Comparison of ENCODE assay signal across 10 cellular contexts in genomic region chr2:127174977-127175376, GRCh38. TPM values are rescaled to one million over a fixed set of nuclear protein-coding genes. Genes with fewer than 3 reads are reported as not detected.
DNase-seq lines count a peak whose midpoint lies in the region; ATAC-seq and TF ChIP-seq lines count a peak whose summit lies in the region.
"Had no signal": no experiment of that assay in that cellular context is flagged by ENCODE, and none has a peak within 500 bp of the region (broad histone marks: within the 10 kb centered on the region; RNA-seq: fewer than 3 reads in every experiment).

No MANE protein-coding gene starts in this region.

- peaks cover 52% of the 10 kb centered on the region for H3K4me1 Mint-ChIP-seq in nephron
- H3K4me1 Mint-ChIP-seq in Caco-2 (ENCODE audit: low read depth, unreplicated experiment): peaks cover 24% of the 10 kb centered on the region

- DNase-seq in MM.1S (no peak), esophagus squamous epithelium (lab: John Stamatoyannopoulos, UW) (no peak), Caco-2 (no peak), NCI-H1694 (lab: John Stamatoyannopoulos, UW) (no peak)
- no peak for DNase-seq in activated T-cell treated with anti-CD3 and anti-CD28 coated beads, Interleukin-2, amount 50 U/mL, for 48 hours
- DNase-seq: PC-9 had no signal

- H2AFZ ChIP-seq in ACC112 (ENCODE audit: low read length, unreplicated experiment): peak overlapping the region; percentile 3
- H2AFZ ChIP-seq in MM.1S (ENCODE audit: low read length): 0 out of 2 replicates have a peak overlapping the region, but pooled peaks have one; percentile 23
- H2AFZ ChIP-seq: PC-9 had no signal

- H3K4me2 ChIP-seq in MM.1S (ENCODE audit: low read depth, low read length): no peak overlapping the region
- H3K4me2 ChIP-seq: PC-9 had no signal

- TF ChIP-seq CTCF in MM.1S (IDR thresholded peaks at IDR 0.05; ENCODE audit: low read length) (no peak), esophagus squamous epithelium (IDR thresholded peaks at IDR 0.05) (no peak), nephron (IDR thresholded peaks at IDR 0.05; ENCODE audit: unreplicated experiment in 3 of 3) (no peak), Caco-2 (IDR thresholded peaks at IDR 0.05; ENCODE audit: insufficient read depth in 1 of 2, low read depth in 1 of 2, low read length in 1 of 2, severe bottlenecking in 1 of 2, unreplicated experiment in 1 of 2) (no peak)

- H3K9me3 ChIP-seq in MM.1S (replicated peaks; ENCODE audit: insufficient read depth, low read length): no peaks in the 10 kb centered on the region
- no peaks in the 10 kb centered on the region for H3K9me3 ChIP-seq in esophagus squamous epithelium
- H3K9me3 ChIP-seq in Caco-2: no peaks in the 10 kb centered on the region
- H3K9me3 ChIP-seq: neutrophil had no signal

- H3K4me3 ChIP-seq in ACC112 (ENCODE audit: low read depth, low read length): no peak overlapping the region
- no peak overlapping the region for H3K4me3 ChIP-seq in MM.1S (ENCODE audit: low read length)
- H3K4me3 ChIP-seq in esophagus squamous epithelium: no peak overlapping the region
- no peak overlapping the region for H3K4me3 ChIP-seq in Caco-2 (ENCODE audit: low read depth, low read length)
- H3K4me3 ChIP-seq: PC-9 had no signal

- CTCF ChIA-PET in Caco-2 (lab: Charles Lee): interaction anchor here (2.0 kb wide), 1 partner anchor 107 kb away, joined by 12 read pairs; no protein-coding TSS in a partner anchor

- POLR2A ChIA-PET in Caco-2 (lab: Charles Lee): no interaction called here

- TF ChIP-seq POLR2A in esophagus squamous epithelium (IDR thresholded peaks at IDR 0.05): no peak

- H3K27me3 ChIP-seq in ACC112 (ENCODE audit: insufficient read depth, low read length): no peaks in the 10 kb centered on the region
- H3K27me3 ChIP-seq in MM.1S (replicated peaks; ENCODE audit: insufficient read depth, low read length): no peaks in the 10 kb centered on the region
- no peaks in the 10 kb centered on the region for H3K27me3 ChIP-seq in esophagus squamous epithelium
- H3K27me3 ChIP-seq in Caco-2 (replicated peaks; ENCODE audit: control insufficient read depth, insufficient read depth, low read length): no peaks in the 10 kb centered on the region
- H3K27me3 ChIP-seq: neutrophil had no signal

- H3K9me2 ChIP-seq in MM.1S (replicated peaks; ENCODE audit: insufficient read depth, low read length): no peaks in the 10 kb centered on the region

- H3K9ac ChIP-seq in MM.1S (ENCODE audit: low read length): no peak overlapping the region

- no peaks in the 10 kb centered on the region for H3F3A ChIP-seq in MM.1S (ENCODE audit: insufficient read depth, low read length)

- H3K36me3 Mint-ChIP-seq in nephron (ENCODE audit: low read depth) (peaks cover 6% of the 10 kb centered on the region), Caco-2 (ENCODE audit: insufficient read depth, unreplicated experiment) (no peaks in the 10 kb centered on the region)

- H3K27ac ChIP-seq in ACC112 (ENCODE audit: low read depth, low read length) (peak overlapping the region; percentile 34), MM.1S (ENCODE audit: low read length) (no peak overlapping the region), esophagus squamous epithelium (peak overlapping the region; percentile 65 to 91 (median 82))
- H3K27ac ChIP-seq: neutrophil, PC-9 had no signal

- H3K27ac Mint-ChIP-seq in nephron (peak overlapping the region; percentile 42 to 81 (median 74)), Caco-2 (ENCODE audit: unreplicated experiment) (no peak overlapping the region)

- H4K20me1 ChIP-seq in MM.1S (ENCODE audit: insufficient read depth, low read length): no peaks in the 10 kb centered on the region

- H3K27me3 Mint-ChIP-seq in nephron (ENCODE audit: low read depth) (peaks cover 8% of the 10 kb centered on the region), Caco-2 (ENCODE audit: insufficient read depth, unreplicated experiment) (no peaks in the 10 kb centered on the region)

- 24 to 37% methylated on average over 5 to 6 of the region's 8 CpGs for WGBS in esophagus squamous epithelium, 2 donors

- intact Hi-C loops in esophagus squamous epithelium (cut with DNase I) (no loop called here), Caco-2 (cut with micrococcal nuclease; ENCODE audit: unreplicated experiment) (loop anchor here (1.0 kb wide), 1 partner anchor 107 kb away; no protein-coding TSS in a partner anchor)

- no peaks in the 10 kb centered on the region for H3K79me2 ChIP-seq in ACC112 (ENCODE audit: control insufficient read depth, insufficient read depth, low read length, unreplicated experiment)
- no peaks in the 10 kb centered on the region for H3K79me2 ChIP-seq in MM.1S (ENCODE audit: low read length)

- H3K9me3 Mint-ChIP-seq in nephron: peaks cover 7% of the 10 kb centered on the region
- peaks cover 3% of the 10 kb centered on the region for H3K9me3 Mint-ChIP-seq in Caco-2 (ENCODE audit: unreplicated experiment)

- peaks cover 37% of the 10 kb centered on the region for H3K4me1 ChIP-seq in ACC112 (ENCODE audit: control insufficient read depth, insufficient read depth, low read length, unreplicated experiment)
- H3K4me1 ChIP-seq in MM.1S (ENCODE audit: low read length): no peaks in the 10 kb centered on the region
- peaks cover 23 to 52% (median 40%) of the 10 kb centered on the region in 3 donors for H3K4me1 ChIP-seq in esophagus squamous epithelium
- peaks cover 16% of the 10 kb centered on the region for H3K4me1 ChIP-seq in Caco-2

- BruUV-seq in Caco-2 (replicated peaks; lab: Mats Ljungman, UMichigan): no TSS peak

- no peaks in the 10 kb centered on the region for H3K36me3 ChIP-seq in ACC112 (ENCODE audit: insufficient read depth, low read length)
- H3K36me3 ChIP-seq in MM.1S (replicated peaks; ENCODE audit: insufficient read depth, low read length): no peaks in the 10 kb centered on the region
- no peaks in the 10 kb centered on the region for H3K36me3 ChIP-seq in esophagus squamous epithelium
- no peaks in the 10 kb centered on the region for H3K36me3 ChIP-seq in Caco-2 (ENCODE audit: control insufficient read depth, insufficient read depth, low read length)
- H3K36me3 ChIP-seq: neutrophil had no signal

- no peak for ATAC-seq in HG02981 (IDR thresholded peaks at IDR 0.05; ENCODE audit: unreplicated experiment)

- H3K4me3 Mint-ChIP-seq in nephron (no peak overlapping the region), Caco-2 (ENCODE audit: unreplicated experiment) (no peak overlapping the region)

RNA-seq across cellular contexts. Expression of gene CYP27C1, which starts 45.1 kb away (rescaled TPM):
- total RNA-seq in esophagus squamous epithelium (1 to 10 TPM in 3 of 4 donors, under 1 TPM in 1; 0.95 to 4.6 (median 1.6) TPM), Caco-2 (2022) (0.11 TPM in 1 of 2 replicates, not detected in the other)
